ENCODE assay signal across 18 cellular contexts in the genomic region with DNA sequence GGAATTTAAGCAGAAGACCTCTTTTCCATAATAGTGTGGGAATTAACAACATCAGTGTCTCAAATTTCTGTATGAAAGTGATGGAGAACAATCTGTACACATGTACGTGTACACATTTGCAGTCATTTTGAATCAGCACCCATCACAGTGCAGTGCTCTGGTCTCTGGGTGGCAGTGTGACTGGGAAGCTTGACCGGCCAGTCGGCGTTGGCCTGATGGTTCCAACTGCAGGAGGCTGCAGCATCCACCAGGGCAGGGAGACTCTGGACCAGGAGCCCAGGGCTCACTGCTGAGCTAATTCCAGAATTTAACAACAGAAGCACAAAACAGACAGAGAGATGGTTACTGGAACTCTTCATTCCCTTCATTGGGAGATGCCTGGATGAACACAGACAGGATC. TPM values are rescaled to one million over a fixed set of nuclear protein-coding genes. Genes with fewer than 3 reads are reported as not detected.
"Had no signal": no experiment of that assay in that cellular context is flagged by ENCODE, and none has a peak within 500 bp of the region (broad histone marks: within the 10 kb centered on the region; RNA-seq: fewer than 3 reads in every experiment).

No MANE protein-coding gene starts in this region.

- H3K9me3 Mint-ChIP-seq: nephron had no signal

- H3K4me1 ChIP-seq: psoas muscle, SJCRH30, upper lobe of left lung had no signal

- H3K9me3 ChIP-seq: esophagus squamous epithelium, psoas muscle, SJCRH30, spleen, upper lobe of left lung had no signal

- H3K4me3 ChIP-seq: cardiac muscle cell, esophagus squamous epithelium, psoas muscle, SJCRH30, spleen, upper lobe of left lung had no signal

- ATAC-seq: left lobe of liver, psoas muscle, sciatic nerve had no signal

- H3K27me3 ChIP-seq: cardiac muscle cell, esophagus squamous epithelium, SJCRH30, spleen, upper lobe of left lung had no signal

- H3K27ac Mint-ChIP-seq: nephron had no signal

- H3K27ac ChIP-seq: cardiac muscle cell, esophagus squamous epithelium, psoas muscle, SJCRH30, upper lobe of left lung had no signal

- DNase-seq: activated effector memory CD4-positive, alpha-beta T cell treated with Interleukin-2 at 50 U/mL for 16 hours; esophagus squamous epithelium; foreskin fibroblast; glutamatergic neuron; SJCRH30; spleen; stimulated activated CD4-positive, alpha-beta T cell treated with anti-CD3 and anti-CD28 coated beads, Interleukin-1b, Interleukin-23, amount 100 ng/mL, for 48 hours; stimulated activated naive CD4-positive, alpha-beta T cell; T-helper 9 cell; upper lobe of left lung had no signal

- H3K4me3 Mint-ChIP-seq: nephron had no signal

- H3K4me1 Mint-ChIP-seq: nephron had no signal

RNA-seq across cellular contexts. Expression of gene IL17C, which starts 50.2 kb away (rescaled TPM):
- total RNA-seq: cardiac muscle cell, left lobe of liver, omental fat pad, psoas muscle, sciatic nerve, SJCRH30, temporal lobe had no signal
- polyA plus RNA-seq: adipose tissue, cardiac muscle cell, psoas muscle had no signal
